ENCODE assay signal across 1 cellular context in the genomic region with DNA sequence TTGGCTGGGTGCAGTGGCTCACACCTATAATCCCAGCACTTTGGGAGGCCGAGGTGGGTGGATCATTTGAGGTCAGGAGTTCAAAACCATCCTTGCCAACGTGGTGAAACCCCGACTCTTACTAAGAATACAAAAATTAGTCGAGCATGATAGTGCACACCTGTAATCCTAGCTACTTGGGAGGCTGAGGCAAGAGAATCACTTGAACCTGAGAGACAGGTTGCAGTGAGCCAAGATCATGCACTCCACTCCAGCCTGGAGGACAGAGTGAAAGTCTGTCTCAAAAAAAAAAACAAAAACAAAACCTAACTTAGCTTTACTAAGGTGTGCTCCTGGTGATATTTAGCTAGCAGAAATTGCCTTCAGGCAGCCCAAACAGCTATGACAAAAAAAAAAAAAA.
TF ChIP-seq lines count a peak whose summit lies in the region.

No MANE protein-coding gene starts in this region.

TF ChIP-seq in HepG2, 621 proteins besides CTCF, POLR2A, EP300 and RAD21:
- no peak for TF ChIP-seq NFRKB (IDR thresholded peaks at IDR 0.05)
- 0 out of 2 replicates have a peak, but pooled peaks have one; percentile 46 for TF ChIP-seq RFXAP (CRISPR knock-in tag; IDR thresholded peaks at IDR 0.05; ENCODE audit: borderline replicate concordance)
